11 cellular contexts compared by ENCODE assay signal in the genomic region with DNA sequence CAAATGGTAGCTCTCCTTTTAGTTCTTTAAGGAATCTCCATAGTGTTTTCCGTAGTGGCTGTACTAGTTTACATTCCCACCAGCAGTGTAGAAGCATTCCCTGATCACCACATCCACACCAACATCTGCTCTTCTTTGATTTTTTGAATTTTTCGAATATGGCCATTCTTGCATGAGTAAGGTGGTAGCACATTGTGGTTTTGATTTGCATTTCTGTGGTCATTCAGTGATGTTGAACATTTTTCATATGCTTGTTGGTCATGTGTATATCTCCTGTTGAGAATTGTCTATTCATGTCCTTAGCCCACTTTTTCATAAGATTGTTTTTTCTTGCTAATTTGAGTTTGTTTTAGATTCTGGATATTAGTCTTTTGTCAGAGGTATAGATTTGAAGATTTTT.
A peak's percentile ranks its signal among the peaks of the same experiment; 100 is the strongest.
DNase-seq lines count a peak whose midpoint lies in the region; ATAC-seq and TF ChIP-seq lines count a peak whose summit lies in the region.
"Had no signal": no experiment of that assay in that cellular context is flagged by ENCODE, and none has a peak within 500 bp of the region (broad histone marks: within the 10 kb centered on the region; RNA-seq: fewer than 3 reads in every experiment).

No MANE protein-coding gene starts in this region.

- intact Hi-C loops in sciatic nerve (cut with DNase I) = no loop called here

- no peak overlapping the region for H3K9ac ChIP-seq in KMS-11

- H3K36me3 ChIP-seq in KMS-11 (ENCODE audit: insufficient read depth) = no peaks in the 10 kb centered on the region
- H3K36me3 ChIP-seq: gastroesophageal sphincter had no signal

- H2AFZ ChIP-seq in KMS-11 (ENCODE audit: low read depth) = no peak overlapping the region

- no peaks in the 10 kb centered on the region for H4K20me1 ChIP-seq in KMS-11 (ENCODE audit: insufficient read depth)

- no peaks in the 10 kb centered on the region for H3K79me2 ChIP-seq in KMS-11 (ENCODE audit: insufficient read depth, low read depth)

- H3K27me3 ChIP-seq in KMS-11 (ENCODE audit: insufficient read depth, low read depth) = no peaks in the 10 kb centered on the region
- H3K27me3 ChIP-seq: gastroesophageal sphincter had no signal

- H3K4me2 ChIP-seq in KMS-11 = peak overlapping the region; percentile 41

- DNase-seq in renal cortical epithelial cell (ENCODE audit: low read depth) (peak; percentile 16), HT-29 (ENCODE audit: low spot score) (no peak), sciatic nerve (ENCODE audit: low spot score) (no peak), NCI-H345 (lab: John Stamatoyannopoulos, UW) (no peak), islet precursor cell (no peak)
- DNase-seq: NCI-H1436 treated with DMSO at 0.1 percent for 48 hours; stimulated activated CD8-positive, alpha-beta memory T cell treated with anti-CD3 and anti-CD28 coated beads, Interleukin-4, amount 100 ng/mL, for 48 hours had no signal

- no peak overlapping the region for H3K4me3 ChIP-seq in KMS-11 (IDR thresholded peaks at IDR 0.05; ENCODE audit: insufficient read depth, low read depth, low read length)
- H3K4me3 ChIP-seq: gastroesophageal sphincter had no signal

- ATAC-seq in GM19035 (IDR thresholded peaks at IDR 0.05; ENCODE audit: unreplicated experiment) (peak; percentile 93), HG02763 (IDR thresholded peaks at IDR 0.05; ENCODE audit: unreplicated experiment) (peak; percentile 96), sciatic nerve (no peak)
- ATAC-seq: gastroesophageal sphincter had no signal

- peak overlapping the region; percentile 50 for H3K27ac ChIP-seq in KMS-11
- H3K27ac ChIP-seq: gastroesophageal sphincter had no signal

- TF ChIP-seq CTCF in KMS-11 (conservative IDR thresholded peaks at IDR 0.05; ENCODE audit: low read depth, low read length) = no peak

- peaks cover 46% of the 10 kb centered on the region for H3K4me1 ChIP-seq in KMS-11 (ENCODE audit: low read depth, poor library complexity, severe bottlenecking)
- H3K4me1 ChIP-seq: gastroesophageal sphincter had no signal
